ENCODE assay signal across 20 cellular contexts in the genomic region with DNA sequence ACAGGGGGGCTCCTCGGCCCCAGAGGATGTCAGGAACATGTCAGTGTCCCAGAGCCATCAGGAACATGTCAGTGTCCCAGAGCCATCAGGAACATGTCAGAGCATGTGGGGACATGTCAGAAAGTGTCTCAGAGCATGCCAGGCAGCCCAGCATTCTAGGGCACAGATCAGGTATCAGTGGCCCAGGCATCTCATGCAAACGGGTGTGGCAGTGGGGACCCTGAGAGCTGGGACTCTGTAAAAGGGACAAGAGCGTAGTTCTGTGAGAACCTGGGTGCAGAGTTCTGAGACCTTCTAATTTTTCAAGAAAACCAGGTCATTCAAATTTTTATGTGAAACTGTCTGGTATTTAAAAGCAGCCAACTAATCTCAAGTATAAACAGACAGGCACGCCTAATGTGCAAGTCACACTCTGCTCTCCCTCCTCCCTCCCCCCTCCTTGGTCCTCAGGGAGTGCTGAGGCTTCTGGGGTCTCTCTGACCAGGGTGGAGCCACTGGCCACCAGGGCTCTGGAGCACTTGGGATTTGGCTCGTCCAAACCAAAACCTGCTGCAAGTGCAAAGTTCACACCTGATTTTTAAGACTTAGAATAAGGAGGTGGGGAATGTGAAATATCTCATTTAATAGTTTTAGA.
DNase-seq lines count a peak whose midpoint lies in the region; TF ChIP-seq lines count a peak whose summit lies in the region.
"Had no signal": no experiment of that assay in that cellular context is flagged by ENCODE, and none has a peak within 500 bp of the region (broad histone marks: within the 10 kb centered on the region; RNA-seq: fewer than 3 reads in every experiment).

No MANE protein-coding gene starts in this region.

- peaks cover 28% of the 10 kb centered on the region for H3K4me1 Mint-ChIP-seq in activated T-helper 1 cell treated with anti-CD3 and anti-CD28 coated beads, Interleukin-12 subunit alpha, Interleukin-12 subunit beta, Interleukin-2, Interleukin-4 antibody, amounts not matched to agents 30 ng/mL and 10 ng/mL and 1 ng/mL, durations not matched to agents 14 hours and 24 hours and 36 hours (ENCODE audit: low read depth)

- in situ Hi-C loops in GM13976 (cut with MboI; ENCODE audit: low sequenced_read_pairs, unreplicated experiment), result no loop called here

- peaks cover 2% of the 10 kb centered on the region for H3K27me3 Mint-ChIP-seq in activated T-helper 1 cell treated with anti-CD3 and anti-CD28 coated beads, Interleukin-12 subunit alpha, Interleukin-12 subunit beta, Interleukin-2, Interleukin-4 antibody, amounts not matched to agents 30 ng/mL and 10 ng/mL and 1 ng/mL, durations not matched to agents 14 hours and 24 hours and 36 hours (ENCODE audit: insufficient read depth)

- no peak for TF ChIP-seq CTCF in GM13976 (IDR thresholded peaks at IDR 0.05; ENCODE audit: borderline replicate concordance, control extremely low read depth, extremely low read depth, insufficient read depth, missing control alignments)

- intact Hi-C loops in activated T-helper 1 cell treated with anti-CD3 and anti-CD28 coated beads, Interleukin-12 subunit alpha, Interleukin-12 subunit beta, Interleukin-2, Interleukin-4 antibody, amounts not matched to agents 30 ng/mL and 10 ng/mL and 1 ng/mL, durations not matched to agents 14 hours and 24 hours and 36 hours (cut with micrococcal nuclease), result no loop called here

- H3K9me3 Mint-ChIP-seq in activated T-helper 1 cell treated with anti-CD3 and anti-CD28 coated beads, Interleukin-12 subunit alpha, Interleukin-12 subunit beta, Interleukin-2, Interleukin-4 antibody, amounts not matched to agents 30 ng/mL and 10 ng/mL and 1 ng/mL, durations not matched to agents 14 hours and 24 hours and 36 hours, result no peaks in the 10 kb centered on the region
- H3K9me3 Mint-ChIP-seq: CD8-positive, alpha-beta T cell had no signal

- DNase-seq in AG08396 (ENCODE audit: low spot score) (peak; percentile 21), EH (ENCODE audit: low read depth) (peak; percentile 7), iris pigment epithelial cell (ENCODE audit: low read depth) (peak; percentile 14), GM13976 (ENCODE audit: low spot score) (no peak), epidermal melanocyte (ENCODE audit: insufficient read length, low spot score) (no peak), COR-L47 (lab: John Stamatoyannopoulos, UW) (no peak), cerebellum (ENCODE audit: low spot score) (no peak)
- DNase-seq in activated T-helper 1 cell treated with anti-CD3 and anti-CD28 coated beads, Interleukin-12 subunit alpha, Interleukin-12 subunit beta, Interleukin-2, Interleukin-4 antibody, amounts not matched to agents 30 ng/mL and 10 ng/mL and 1 ng/mL, durations not matched to agents 14 hours and 24 hours and 36 hours (ENCODE audit: low spot score), result no peak
- DNase-seq: activated CD4-positive, alpha-beta T cell treated with anti-CD3 and anti-CD28 coated beads, Interleukin-2, amount 50 U/mL, for 48 hours; activated naive CD4-positive, alpha-beta T cell treated with Interleukin-2 at 50 U/mL for 16 hours; activated T-cell treated with anti-CD3 and anti-CD28 coated beads, Interleukin-2, amount 50 U/mL, for 1 hour; CD8-positive, alpha-beta T cell; dermis blood vessel endothelial cell; DMS53; mesendoderm; NCI-H1417 treated with DMSO at 0.1 percent for 48 hours; NCI-H2107; NCI-H526; right cardiac atrium; SJCRH30 had no signal

- H3K36me3 Mint-ChIP-seq in activated T-helper 1 cell treated with anti-CD3 and anti-CD28 coated beads, Interleukin-12 subunit alpha, Interleukin-12 subunit beta, Interleukin-2, Interleukin-4 antibody, amounts not matched to agents 30 ng/mL and 10 ng/mL and 1 ng/mL, durations not matched to agents 14 hours and 24 hours and 36 hours (ENCODE audit: low read depth), result peaks cover 3% of the 10 kb centered on the region
- H3K36me3 Mint-ChIP-seq: CD8-positive, alpha-beta T cell had no signal

- H3K4me3 Mint-ChIP-seq in activated T-helper 1 cell treated with anti-CD3 and anti-CD28 coated beads, Interleukin-12 subunit alpha, Interleukin-12 subunit beta, Interleukin-2, Interleukin-4 antibody, amounts not matched to agents 30 ng/mL and 10 ng/mL and 1 ng/mL, durations not matched to agents 14 hours and 24 hours and 36 hours, result no peak overlapping the region
- H3K4me3 Mint-ChIP-seq: CD8-positive, alpha-beta T cell had no signal

- peak overlapping the region; percentile 63 for H3K27ac Mint-ChIP-seq in activated T-helper 1 cell treated with anti-CD3 and anti-CD28 coated beads, Interleukin-12 subunit alpha, Interleukin-12 subunit beta, Interleukin-2, Interleukin-4 antibody, amounts not matched to agents 30 ng/mL and 10 ng/mL and 1 ng/mL, durations not matched to agents 14 hours and 24 hours and 36 hours

Comparison
In these comparisons a context has a peak if more than half of its experiments do, and no peak if none do; other contexts are left out.
1. DNase-seq: peak in AG08396 (single experiment), EH (single experiment) and iris pigment epithelial cell (single experiment); none in activated T-helper 1 cell treated with anti-CD3 and anti-CD28 coated beads, Interleukin-12 subunit alpha, Interleukin-12 subunit beta, Interleukin-2, Interleukin-4 antibody, amounts not matched to agents 30 ng/mL and 10 ng/mL and 1 ng/mL, durations not matched to agents 14 hours and 24 hours and 36 hours (single experiment), GM13976 (single experiment), epidermal melanocyte (single experiment), COR-L47 (single experiment) and cerebellum (single experiment).